In the genomic region with DNA sequence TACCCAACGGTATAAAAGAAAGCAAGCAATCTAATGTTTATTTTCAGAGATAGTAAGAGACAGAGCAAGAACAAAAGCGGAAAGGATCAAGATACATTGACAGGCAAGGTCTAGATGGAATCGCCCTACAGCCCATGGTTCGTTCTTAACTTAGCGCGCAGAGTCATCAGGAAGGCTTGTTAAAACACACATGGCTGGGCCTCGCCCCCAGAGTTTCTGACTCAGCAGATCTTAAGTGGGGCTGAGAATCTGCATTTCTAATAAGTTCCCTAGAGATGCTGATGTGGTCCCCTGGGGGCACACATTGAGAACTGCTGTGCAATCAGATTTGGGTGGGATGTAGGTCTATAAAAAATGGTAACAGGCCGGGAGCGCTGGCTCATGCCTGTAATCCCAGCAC, we compare ENCODE assay signal across 17 cellular contexts. TPM values are rescaled to one million over a fixed set of nuclear protein-coding genes. Genes with fewer than 3 reads are reported as not detected.
"Had no signal": no experiment of that assay in that cellular context is flagged by ENCODE, and none has a peak within 500 bp of the region (broad histone marks: within the 10 kb centered on the region; RNA-seq: fewer than 3 reads in every experiment).

No MANE protein-coding gene starts in this region.

- H3K4me1 ChIP-seq: breast epithelium, left ventricle myocardium inferior had no signal

- H3K27me3 ChIP-seq: breast epithelium had no signal

- H3K36me3 ChIP-seq: breast epithelium had no signal

- ATAC-seq: activated CD8-positive, alpha-beta memory T cell treated with anti-CD3 and anti-CD28 coated beads, Interleukin-2, amount 10 ng/mL, durations not matched to agents 7 days and 5 days; esophagus mucosa had no signal

- H3K9ac ChIP-seq: parathyroid adenoma had no signal

- H3K27ac Mint-ChIP-seq: activated CD8-positive, alpha-beta memory T cell treated with anti-CD3 and anti-CD28 coated beads, Interleukin-2, amount 10 ng/mL, durations not matched to agents 7 days and 5 days; activated naive CD8-positive, alpha-beta T cell treated with anti-CD3 and anti-CD28 coated beads, Interleukin-2, amount 10 ng/mL, durations not matched to agents 7 days and 5 days; activated T-cell treated with anti-CD3 and anti-CD28 coated beads, Interleukin-2, amount 50 U/mL, for 24 hours; endodermal cell; T-helper 1 cell treated with Interleukin-12 subunit alpha and Interleukin-12 subunit beta and Interleukin-4 antibody, amounts not matched to agents 30 μg/mL and 1 μg/mL, for 36 hours had no signal

- FAIRE-seq: keratinocyte, small intestine, urothelium cell line had no signal

- H3K4me3 Mint-ChIP-seq: activated CD8-positive, alpha-beta memory T cell treated with anti-CD3 and anti-CD28 coated beads, Interleukin-2, amount 10 ng/mL, durations not matched to agents 7 days and 5 days; activated naive CD8-positive, alpha-beta T cell treated with anti-CD3 and anti-CD28 coated beads, Interleukin-2, amount 10 ng/mL, durations not matched to agents 7 days and 5 days; activated T-cell treated with anti-CD3 and anti-CD28 coated beads, Interleukin-2, amount 50 U/mL, for 24 hours; endodermal cell; T-helper 1 cell treated with Interleukin-12 subunit alpha and Interleukin-12 subunit beta and Interleukin-4 antibody, amounts not matched to agents 30 μg/mL and 1 μg/mL, for 36 hours had no signal

- H3K27ac ChIP-seq: breast epithelium, left ventricle myocardium inferior, parathyroid adenoma had no signal

- H3K4me1 Mint-ChIP-seq: activated CD8-positive, alpha-beta memory T cell treated with anti-CD3 and anti-CD28 coated beads, Interleukin-2, amount 10 ng/mL, durations not matched to agents 7 days and 5 days; activated naive CD8-positive, alpha-beta T cell treated with anti-CD3 and anti-CD28 coated beads, Interleukin-2, amount 10 ng/mL, durations not matched to agents 7 days and 5 days had no signal

- H3K9me3 ChIP-seq: breast epithelium, left ventricle myocardium inferior had no signal

- DNase-seq: activated CD4-positive, CD25-positive, alpha-beta regulatory T cell; activated CD8-positive, alpha-beta memory T cell treated with anti-CD3 and anti-CD28 coated beads, Interleukin-2, amount 10 ng/mL, durations not matched to agents 7 days and 5 days; activated effector memory CD4-positive, alpha-beta T cell treated with anti-CD3 and anti-CD28 coated beads, Interleukin-2, amount 50 U/mL, for 16 hours; activated naive CD8-positive, alpha-beta T cell treated with anti-CD3 and anti-CD28 coated beads, Interleukin-2, amount 10 ng/mL, durations not matched to agents 7 days and 5 days; activated T-cell treated with anti-CD3 and anti-CD28 coated beads, Interleukin-2, amount 50 U/mL, for 24 hours; aorta; left ventricle myocardium inferior; mesenchymal stem cell; retina; small intestine had no signal

- H3K27me3 Mint-ChIP-seq: activated CD8-positive, alpha-beta memory T cell treated with anti-CD3 and anti-CD28 coated beads, Interleukin-2, amount 10 ng/mL, durations not matched to agents 7 days and 5 days; activated naive CD8-positive, alpha-beta T cell treated with anti-CD3 and anti-CD28 coated beads, Interleukin-2, amount 10 ng/mL, durations not matched to agents 7 days and 5 days; activated T-cell treated with anti-CD3 and anti-CD28 coated beads, Interleukin-2, amount 50 U/mL, for 24 hours had no signal

- H3K9me3 Mint-ChIP-seq: activated naive CD8-positive, alpha-beta T cell treated with anti-CD3 and anti-CD28 coated beads, Interleukin-2, amount 10 ng/mL, durations not matched to agents 7 days and 5 days; activated T-cell treated with anti-CD3 and anti-CD28 coated beads, Interleukin-2, amount 50 U/mL, for 24 hours; endodermal cell; T-helper 1 cell treated with Interleukin-12 subunit alpha and Interleukin-12 subunit beta and Interleukin-4 antibody, amounts not matched to agents 30 μg/mL and 1 μg/mL, for 36 hours had no signal

- H3K4me3 ChIP-seq: breast epithelium, left ventricle myocardium inferior had no signal

RNA-seq across cellular contexts. Expression of a gene that starts 35.8 kb away (rescaled TPM):
- total RNA-seq: left ventricle myocardium inferior had no signal
- polyA plus RNA-seq: keratinocyte had no signal
